Comparison of ENCODE assay signal across 23 cellular contexts in genomic region chr10:58752665-58753064, GRCh38.
"Had no signal": no experiment of that assay in that cellular context is flagged by ENCODE, and none has a peak within 500 bp of the region (broad histone marks: within the 10 kb centered on the region; RNA-seq: fewer than 3 reads in every experiment).

No MANE protein-coding gene starts in this region.

- ATAC-seq: foreskin keratinocyte, gastroesophageal sphincter, heart left ventricle, left lung, left ventricle myocardium superior, lower lobe of right lung had no signal

- H3K27ac ChIP-seq: colonic mucosa, dorsolateral prefrontal cortex, esophagus muscularis mucosa, foreskin keratinocyte, gastroesophageal sphincter, heart left ventricle, hepatocyte, left lung, lower lobe of right lung had no signal

- H3K36me3 ChIP-seq: colonic mucosa, esophagus muscularis mucosa, gastroesophageal sphincter, heart left ventricle, left lung, lower lobe of right lung had no signal

- H3K27ac Mint-ChIP-seq: dendritic cell treated with granulocyte-macrophage colony-stimulating factor and Interleukin-4, amounts not matched to agents 40 ng/mL and 50 ng/mL, for 4 days; immature natural killer cell had no signal

- H3K27me3 Mint-ChIP-seq: dendritic cell treated with granulocyte-macrophage colony-stimulating factor and Interleukin-4, amounts not matched to agents 40 ng/mL and 50 ng/mL, for 4 days had no signal

- DNase-seq: cerebellar nuclear complex; colonic mucosa; cortex of kidney; dorsolateral prefrontal cortex; effector CD4-positive, alpha-beta T cell; effector memory CD4-positive, alpha-beta T cell; foreskin keratinocyte; heart left ventricle; hypothalamus; immature natural killer cell; islet precursor cell; kidney; kidney glomerular epithelial cell; left colon; left lung; left ventricle myocardium superior; lower lobe of right lung; mesendoderm; midbrain had no signal

- H3K9me3 ChIP-seq: colonic mucosa, esophagus muscularis mucosa, gastroesophageal sphincter, heart left ventricle, left lung, lower lobe of right lung had no signal

- H3K4me3 ChIP-seq: colonic mucosa, dorsolateral prefrontal cortex, esophagus muscularis mucosa, gastroesophageal sphincter, heart left ventricle, hepatocyte, left lung, lower lobe of right lung had no signal

- H3K27me3 ChIP-seq: colonic mucosa, dorsolateral prefrontal cortex, esophagus muscularis mucosa, gastroesophageal sphincter, heart left ventricle, hepatocyte, left lung had no signal

- H3K4me1 ChIP-seq: colonic mucosa, left lung, lower lobe of right lung had no signal

- H3K9me3 Mint-ChIP-seq: dendritic cell treated with granulocyte-macrophage colony-stimulating factor and Interleukin-4, amounts not matched to agents 40 ng/mL and 50 ng/mL, for 4 days had no signal

- H3K36me3 Mint-ChIP-seq: immature natural killer cell had no signal

- H3K4me3 Mint-ChIP-seq: dendritic cell treated with granulocyte-macrophage colony-stimulating factor and Interleukin-4, amounts not matched to agents 40 ng/mL and 50 ng/mL, for 4 days; immature natural killer cell had no signal
